ENCODE assay signal across 28 cellular contexts in the genomic region with DNA sequence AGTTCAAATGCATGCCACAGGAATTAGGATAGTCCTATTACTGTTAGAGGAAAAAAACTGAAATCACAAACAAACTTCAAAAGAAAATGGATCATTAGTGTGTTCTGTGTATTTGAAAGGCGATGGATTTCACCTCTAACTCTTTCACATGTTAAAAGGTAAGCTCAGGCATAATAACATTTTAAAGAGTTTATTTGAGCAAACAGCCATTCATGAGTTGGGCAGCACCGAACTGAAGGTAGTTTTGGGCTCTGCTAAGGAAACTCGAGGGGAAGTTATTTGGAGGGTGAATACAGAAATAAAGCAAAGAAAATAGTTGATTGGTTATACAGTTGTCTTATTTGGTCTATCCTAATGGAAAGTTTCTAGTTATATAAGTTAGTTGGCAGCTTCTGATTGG.
"Had no signal": no experiment of that assay in that cellular context is flagged by ENCODE, and none has a peak within 500 bp of the region (broad histone marks: within the 10 kb centered on the region; RNA-seq: fewer than 3 reads in every experiment).

No MANE protein-coding gene starts in this region.

- H3K9me3 ChIP-seq: MG63 had no signal

- H3K36me3 ChIP-seq: MG63 had no signal

- DNase-seq: Karpas-422, Kasumi-1, MG63, MM.1S, MV-4-11, NCI-H1048, NCI-H1092, NCI-H1092 treated with DMSO at 0.1 percent for 48 hours, NCI-H1417 treated with DMSO at 0.1 percent for 48 hours, NCI-H1436, NCI-H1436 treated with DMSO at 0.1 percent for 48 hours, NCI-H146, NCI-H1694, NCI-H1694 treated with DMSO at 0.1 percent for 48 hours, NCI-H187, NCI-H187 treated with DMSO at 0.1 percent for 48 hours, NCI-H1930, NCI-H2029 treated with DMSO at 0.1 percent for 48 hours, NCI-H2081, NCI-H2081 treated with DMSO at 0.1 percent for 48 hours, NCI-H2107, NCI-H2171, NCI-H2171 treated with DMSO at 0.1 percent for 48 hours, NCI-H2227 treated with DMSO at 0.1 percent for 48 hours, NCI-H226, NCI-H446 treated with DMSO at 0.1 percent for 48 hours, NCI-H510A, NCI-H510A treated with DMSO at 0.1 percent for 48 hours had no signal

- H3K27me3 ChIP-seq: MG63 had no signal

- H3K4me3 ChIP-seq: MG63 had no signal
